In genomic region chr19:1065606-1066109, GRCh38 we compare ENCODE assay signal across 9 cellular contexts. TPM values are rescaled to one million over a fixed set of nuclear protein-coding genes. Genes with fewer than 3 reads are reported as not detected.
DNase-seq lines count a peak whose midpoint lies in the region; ATAC-seq and TF ChIP-seq lines count a peak whose summit lies in the region.
"Had no signal": no experiment of that assay in that cellular context is flagged by ENCODE, and none has a peak within 500 bp of the region (broad histone marks: within the 10 kb centered on the region; RNA-seq: fewer than 3 reads in every experiment).

No MANE protein-coding gene starts in this region.

- CTCF ChIA-PET in mammary epithelial cell (lab: Charles Lee; ENCODE audit: low non-redundant PET): no interaction called here

- DNase-seq in DND-41 (no peak), mammary epithelial cell (peak; percentile 54)
- DNase-seq in natural killer cell treated with Interleukin-12 subunit alpha and Interleukin-12 subunit beta and Interleukin-15 and Interleukin-18, amount 100 ng/mL, for 72 hours (ENCODE audit: low spot score): no peak
- DNase-seq: NCI-H1694 had no signal

- BruUV-seq in mammary epithelial cell (replicated peaks; lab: Mats Ljungman, UMichigan): no TSS peak

- dilution Hi-C loops in mammary epithelial cell (cut with HindIII; ENCODE audit: low sequenced_read_pairs): loop anchor here (5.0 to 10.0 kb wide), 3 partner anchors 43 to 169 kb away; partner anchors contain the start of genes CBARP, RNU6-2 and TMEM259

- H3K4me3 Mint-ChIP-seq in natural killer cell treated with Interleukin-12 subunit alpha and Interleukin-12 subunit beta and Interleukin-15 and Interleukin-18, amount 100 ng/mL, for 72 hours: peak overlapping the region; percentile 56

- H3K36me3 Mint-ChIP-seq in natural killer cell treated with Interleukin-12 subunit alpha and Interleukin-12 subunit beta and Interleukin-15 and Interleukin-18, amount 100 ng/mL, for 72 hours: peaks cover 7% of the 10 kb centered on the region

- H3K27ac Mint-ChIP-seq in natural killer cell treated with Interleukin-12 subunit alpha and Interleukin-12 subunit beta and Interleukin-15 and Interleukin-18, amount 100 ng/mL, for 72 hours: peak overlapping the region in 1 of 2 donors; percentile 21

- peaks cover 22 to 35% of the 10 kb centered on the region in 2 donors for H3K4me1 Mint-ChIP-seq in natural killer cell treated with Interleukin-12 subunit alpha and Interleukin-12 subunit beta and Interleukin-15 and Interleukin-18, amount 100 ng/mL, for 72 hours (ENCODE audit: low read depth in 2 of 2)

- H3K4me3 ChIP-seq in DND-41 (ENCODE audit: low read depth in 1 of 2, low read length in 2 of 2) (peak overlapping the region in 1 of 2 experiments; percentile 12; a peak in 1 of 4 replicates), mammary epithelial cell (replicated peaks in 1 of 3; ENCODE audit: insufficient read depth in 1 of 3, low read depth in 2 of 3, low read length in 3 of 3) (no peak overlapping the region)

- H3K9me3 Mint-ChIP-seq in natural killer cell treated with Interleukin-12 subunit alpha and Interleukin-12 subunit beta and Interleukin-15 and Interleukin-18, amount 100 ng/mL, for 72 hours: no peaks in the 10 kb centered on the region

- no peak overlapping the region for H3K27ac ChIP-seq in DND-41 (ENCODE audit: low read length)
- H3K27ac ChIP-seq in mammary epithelial cell (ENCODE audit: insufficient read depth, low read depth, low read length): no peak overlapping the region

- in situ Hi-C loops in mammary epithelial cell (cut with MboI; ENCODE audit: low sequenced_read_pairs in 2 of 2): no loop called here

- H3K9ac ChIP-seq in DND-41 (ENCODE audit: low read depth, low read length) (0 out of 2 replicates have a peak overlapping the region, but pooled peaks have one; percentile 96), mammary epithelial cell (ENCODE audit: insufficient read depth, low read length) (no peak overlapping the region)

- no peak for ATAC-seq in DND-41 (ENCODE audit: insufficient read depth, low read depth)
- no peak for ATAC-seq in natural killer cell treated with Interleukin-12 subunit alpha and Interleukin-12 subunit beta and Interleukin-15 and Interleukin-18, amount 100 ng/mL, for 72 hours
- no peak for ATAC-seq in GM21390 (IDR thresholded peaks at IDR 0.05; ENCODE audit: unreplicated experiment)
- ATAC-seq in GM21515 (IDR thresholded peaks at IDR 0.05; ENCODE audit: unreplicated experiment): no peak
- no peak for ATAC-seq in HG03457 (IDR thresholded peaks at IDR 0.05; ENCODE audit: unreplicated experiment)
- no peak for ATAC-seq in GM18511 (IDR thresholded peaks at IDR 0.05; ENCODE audit: unreplicated experiment)

- H3K79me2 ChIP-seq in DND-41 (ENCODE audit: insufficient read depth, low read length) (peaks cover 38% of the 10 kb centered on the region), mammary epithelial cell (ENCODE audit: insufficient read depth, low read length) (no peaks in the 10 kb centered on the region)

- TF ChIP-seq CTCF in DND-41 (IDR thresholded peaks at IDR 0.05; ENCODE audit: borderline replicate concordance, extremely low read depth, low read length, poor library complexity, severe bottlenecking): no peak
- no peak for TF ChIP-seq CTCF in mammary epithelial cell (conservative IDR thresholded peaks at IDR 0.05 in 1 of 2, IDR thresholded peaks at IDR 0.05 in 1 of 2; ENCODE audit: extremely low read depth in 1 of 2, insufficient read depth in 1 of 2, low read depth in 1 of 2, low read length in 2 of 2)

- 0 out of 2 replicates have a peak, but pooled peaks have one; percentile 16 for TF ChIP-seq EP300 in Ishikawa (IDR thresholded peaks at IDR 0.05; ENCODE audit: borderline replicate concordance)

- no peaks in the 10 kb centered on the region for H3K27me3 ChIP-seq in DND-41 (ENCODE audit: insufficient read depth, low read length, poor library complexity)
- H3K27me3 ChIP-seq in mammary epithelial cell (ENCODE audit: insufficient read depth, low read length): peaks cover 2% of the 10 kb centered on the region

- intact Hi-C loops in mammary epithelial cell (cut with micrococcal nuclease): no loop called here

- no peak overlapping the region for H2AFZ ChIP-seq in DND-41 (ENCODE audit: low read depth, low read length)
- H2AFZ ChIP-seq in mammary epithelial cell (ENCODE audit: low read depth, low read length): no peak overlapping the region

- H3K4me1 ChIP-seq in DND-41 (ENCODE audit: insufficient read depth, low read length): peaks cover 47% of the 10 kb centered on the region
- peaks cover 30% of the 10 kb centered on the region for H3K4me1 ChIP-seq in mammary epithelial cell (ENCODE audit: insufficient read depth, low read length)

- no peaks in the 10 kb centered on the region for H3K27me3 Mint-ChIP-seq in natural killer cell treated with Interleukin-12 subunit alpha and Interleukin-12 subunit beta and Interleukin-15 and Interleukin-18, amount 100 ng/mL, for 72 hours

- H3K4me2 ChIP-seq in DND-41 (ENCODE audit: insufficient read depth, low read length): peak overlapping the region; percentile 92
- no peak overlapping the region for H3K4me2 ChIP-seq in mammary epithelial cell (ENCODE audit: insufficient read depth, low read depth, low read length)

- 34% methylated on average over 12 of the region's 17 CpGs for WGBS in mammary epithelial cell (ENCODE audit: low coverage, missing lambda C conversion rate)

- no peak for TF ChIP-seq RAD21 in Ishikawa (IDR thresholded peaks at IDR 0.05; ENCODE audit: low read depth)

- H3K36me3 ChIP-seq in DND-41 (ENCODE audit: insufficient read depth, low read length) (peaks cover 23% of the 10 kb centered on the region), mammary epithelial cell (ENCODE audit: insufficient read depth, low read length) (no peaks in the 10 kb centered on the region)

- H3K9me3 ChIP-seq in DND-41 (ENCODE audit: insufficient read depth, low read length, severe bottlenecking) (no peaks in the 10 kb centered on the region), mammary epithelial cell (replicated peaks; ENCODE audit: insufficient read depth, low read length) (no peaks in the 10 kb centered on the region)

- peaks cover 16% of the 10 kb centered on the region for H4K20me1 ChIP-seq in DND-41 (ENCODE audit: insufficient read depth, low read length)
- no peaks in the 10 kb centered on the region for H4K20me1 ChIP-seq in mammary epithelial cell (ENCODE audit: insufficient read depth, low read length)

TF ChIP-seq in Ishikawa, 13 proteins besides CTCF, POLR2A, EP300 and RAD21 (continues in another document):
- TF ChIP-seq, protein P1, sequence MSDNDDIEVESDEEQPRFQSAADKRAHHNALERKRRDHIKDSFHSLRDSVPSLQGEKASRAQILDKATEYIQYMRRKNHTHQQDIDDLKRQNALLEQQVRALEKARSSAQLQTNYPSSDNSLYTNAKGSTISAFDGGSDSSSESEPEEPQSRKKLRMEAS (IDR thresholded peaks at IDR 0.05): 0 out of 2 replicates have a peak, but pooled peaks have one; percentile 34
- TF ChIP-seq TAF1 (IDR thresholded peaks at IDR 0.05; ENCODE audit: low read depth): no peak
- TF ChIP-seq YY1 (IDR thresholded peaks at IDR 0.05; ENCODE audit: low read depth): no peak
- TF ChIP-seq, protein P2, sequence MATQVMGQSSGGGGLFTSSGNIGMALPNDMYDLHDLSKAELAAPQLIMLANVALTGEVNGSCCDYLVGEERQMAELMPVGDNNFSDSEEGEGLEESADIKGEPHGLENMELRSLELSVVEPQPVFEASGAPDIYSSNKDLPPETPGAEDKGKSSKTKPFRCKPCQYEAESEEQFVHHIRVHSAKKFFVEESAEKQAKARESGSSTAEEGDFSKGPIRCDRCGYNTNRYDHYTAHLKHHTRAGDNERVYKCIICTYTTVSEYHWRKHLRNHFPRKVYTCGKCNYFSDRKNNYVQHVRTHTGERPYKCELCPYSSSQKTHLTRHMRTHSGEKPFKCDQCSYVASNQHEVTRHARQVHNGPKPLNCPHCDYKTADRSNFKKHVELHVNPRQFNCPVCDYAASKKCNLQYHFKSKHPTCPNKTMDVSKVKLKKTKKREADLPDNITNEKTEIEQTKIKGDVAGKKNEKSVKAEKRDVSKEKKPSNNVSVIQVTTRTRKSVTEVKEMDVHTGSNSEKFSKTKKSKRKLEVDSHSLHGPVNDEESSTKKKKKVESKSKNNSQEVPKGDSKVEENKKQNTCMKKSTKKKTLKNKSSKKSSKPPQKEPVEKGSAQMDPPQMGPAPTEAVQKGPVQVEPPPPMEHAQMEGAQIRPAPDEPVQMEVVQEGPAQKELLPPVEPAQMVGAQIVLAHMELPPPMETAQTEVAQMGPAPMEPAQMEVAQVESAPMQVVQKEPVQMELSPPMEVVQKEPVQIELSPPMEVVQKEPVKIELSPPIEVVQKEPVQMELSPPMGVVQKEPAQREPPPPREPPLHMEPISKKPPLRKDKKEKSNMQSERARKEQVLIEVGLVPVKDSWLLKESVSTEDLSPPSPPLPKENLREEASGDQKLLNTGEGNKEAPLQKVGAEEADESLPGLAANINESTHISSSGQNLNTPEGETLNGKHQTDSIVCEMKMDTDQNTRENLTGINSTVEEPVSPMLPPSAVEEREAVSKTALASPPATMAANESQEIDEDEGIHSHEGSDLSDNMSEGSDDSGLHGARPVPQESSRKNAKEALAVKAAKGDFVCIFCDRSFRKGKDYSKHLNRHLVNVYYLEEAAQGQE (IDR thresholded peaks at IDR 0.05; ENCODE audit: low read depth): no peak

RNA-seq across cellular contexts. Expression of gene ARHGAP45, which starts 1.3 kb away (rescaled TPM):
- total RNA-seq in mammary epithelial cell: 1 to 10 TPM in 1 of 2 donors, under 1 TPM in 1; 0.94 to 6.0 TPM
- polyA plus RNA-seq in mammary epithelial cell: 1.3 TPM
- polyA minus RNA-seq in mammary epithelial cell: 0.10 TPM
- total RNA-seq in natural killer cell treated with Interleukin-12 subunit alpha and Interleukin-12 subunit beta and Interleukin-15 and Interleukin-18, amount 100 ng/mL, for 72 hours: 100 to 1,000 TPM; 320 to 338 TPM

RNA-seq across cellular contexts. Expression of gene ABCA7, which starts 25.8 kb away (rescaled TPM):
- 10 to 100 TPM; 14.3 to 28.4 TPM for total RNA-seq in mammary epithelial cell
- 7.4 TPM for polyA plus RNA-seq in mammary epithelial cell
- 21.8 TPM for polyA minus RNA-seq in mammary epithelial cell
- 10 to 100 TPM; 53.7 to 69.9 TPM for total RNA-seq in natural killer cell treated with Interleukin-12 subunit alpha and Interleukin-12 subunit beta and Interleukin-15 and Interleukin-18, amount 100 ng/mL, for 72 hours

RNA-seq across cellular contexts. Expression of gene POLR2E, which starts 29.5 kb away (rescaled TPM):
- total RNA-seq in mammary epithelial cell: 100 to 1,000 TPM in 1 of 2 donors, 10 to 100 TPM in 1; 63.7 to 233 TPM
- 258 TPM for polyA plus RNA-seq in mammary epithelial cell
- 118 TPM for polyA minus RNA-seq in mammary epithelial cell
- 100 to 1,000 TPM; 168 to 241 TPM for total RNA-seq in natural killer cell treated with Interleukin-12 subunit alpha and Interleukin-12 subunit beta and Interleukin-15 and Interleukin-18, amount 100 ng/mL, for 72 hours

RNA-seq across cellular contexts. Expression of gene GPX4, which starts 38.1 kb away (rescaled TPM):
- 100 to 1,000 TPM; 154 to 216 TPM for total RNA-seq in mammary epithelial cell
- 357 TPM for polyA plus RNA-seq in mammary epithelial cell
- polyA minus RNA-seq in mammary epithelial cell: 97.5 TPM
- total RNA-seq in natural killer cell treated with Interleukin-12 subunit alpha and Interleukin-12 subunit beta and Interleukin-15 and Interleukin-18, amount 100 ng/mL, for 72 hours: 100 to 1,000 TPM in 1 of 2 donors, 10 to 100 TPM in 1; 86.4 to 174 TPM

RNA-seq across cellular contexts. Expression of gene CNN2, which starts 39.2 kb away (rescaled TPM):
- total RNA-seq in mammary epithelial cell: 100 to 1,000 TPM; 420 to 485 TPM
- 287 TPM for polyA plus RNA-seq in mammary epithelial cell
- 688 TPM for polyA minus RNA-seq in mammary epithelial cell
- total RNA-seq in natural killer cell treated with Interleukin-12 subunit alpha and Interleukin-12 subunit beta and Interleukin-15 and Interleukin-18, amount 100 ng/mL, for 72 hours: 100 to 1,000 TPM; 119 to 141 TPM

Comparison
In these comparisons a context has a peak if more than half of its experiments do, and no peak if none do; other contexts are left out.
1. RNA of gene ARHGAP45, which starts 1.3 kb away (total RNA-seq): 320 to 338 TPM in natural killer cell treated with Interleukin-12 subunit alpha and Interleukin-12 subunit beta and Interleukin-15 and Interleukin-18, amount 100 ng/mL, for 72 hours; 0.94 to 6.0 TPM in mammary epithelial cell; every median in the first group is over 10 times any median in the second.